30 cellular contexts compared by ENCODE assay signal in genomic region chr10:130558778-130559177, GRCh38.
"Had no signal": no experiment of that assay in that cellular context is flagged by ENCODE, and none has a peak within 500 bp of the region (broad histone marks: within the 10 kb centered on the region; RNA-seq: fewer than 3 reads in every experiment).

No MANE protein-coding gene starts in this region.

- H3K4me1 ChIP-seq: adrenal gland, Peyer's patch, SJSA1 had no signal

- H3K4me3 ChIP-seq: adrenal gland, MG63, Peyer's patch, SJSA1 had no signal

- ATAC-seq: activated CD8-positive, alpha-beta T cell treated with anti-CD3 and anti-CD28 coated beads for 36 hours; activated naive CD4-positive, alpha-beta T cell treated with anti-CD3 and anti-CD28 coated beads, Interleukin-2, amount 50 U/mL, for 72 hours; PC-3 had no signal

- H3K27ac Mint-ChIP-seq: activated CD4-positive, alpha-beta T cell treated with anti-CD3 and anti-CD28 coated beads, Interleukin-2, amount 10 ng/mL, durations not matched to agents 24 days and 14 days; activated CD8-positive, alpha-beta T cell treated with anti-CD3 and anti-CD28 coated beads for 36 hours; activated naive CD4-positive, alpha-beta T cell treated with anti-CD3 and anti-CD28 coated beads for 36 hours; activated naive CD4-positive, alpha-beta T cell treated with anti-CD3 and anti-CD28 coated beads, Interleukin-2, amount 50 U/mL, for 72 hours; activated T-cell treated with anti-CD3 and anti-CD28 coated beads, Interleukin-2, amount 50 U/mL, for 24 hours; activated T-helper 1 cell treated with anti-CD3 and anti-CD28 coated beads, Interleukin-12 subunit alpha, Interleukin-12 subunit beta, Interleukin-2, Interleukin-4 antibody, amounts not matched to agents 30 ng/mL and 10 ng/mL and 1 ng/mL, durations not matched to agents 14 hours and 24 hours and 36 hours; T-helper 1 cell treated with Interleukin-12 subunit alpha and Interleukin-12 subunit beta and Interleukin-4 antibody, amounts not matched to agents 30 μg/mL and 1 μg/mL, for 36 hours; T-helper 2 cell treated with Interferon-gamma antibody and Interleukin-4, amounts not matched to agents 5 μg/mL and 100 μg/mL, for 36 hours had no signal

- H3K4me1 Mint-ChIP-seq: activated CD4-positive, alpha-beta T cell treated with anti-CD3 and anti-CD28 coated beads, Interleukin-2, amount 10 ng/mL, durations not matched to agents 24 days and 14 days had no signal

- H3K27ac ChIP-seq: adrenal gland, Peyer's patch, SJSA1 had no signal

- DNase-seq: activated CD4-positive, alpha-beta T cell treated with anti-CD3 and anti-CD28 coated beads, Interleukin-2, amount 10 ng/mL, durations not matched to agents 24 days and 14 days; activated CD4-positive, alpha-beta T cell treated with anti-CD3 and anti-CD28 coated beads, Interleukin-2, amount 50 U/mL, for 4 hours; activated CD8-positive, alpha-beta T cell treated with anti-CD3 and anti-CD28 coated beads for 36 hours; activated gamma-delta T cell treated with Interleukin-2 at 50 U/mL for 16 hours; activated naive CD4-positive, alpha-beta T cell treated with anti-CD3 and anti-CD28 coated beads for 36 hours; activated T-cell treated with anti-CD3 and anti-CD28 coated beads, Interleukin-2, amount 50 U/mL, for 24 hours; adrenal gland; caudate nucleus; cerebellar nuclear complex; Kasumi-1; MG63; NCI-H1048; NCI-H1436; NCI-H1694; NCI-H1930; NCI-H2081 treated with DMSO at 0.1 percent for 48 hours; NCI-H345; NCI-H524 treated with DMSO at 0.1 percent for 48 hours; NK-92 treated with Interleukin-12 subunit alpha and Interleukin-12 subunit beta, amount 100 ng/mL, for 24 hours; PC-3; Peyer's patch; RPMI8226; SHP77 treated with DMSO at 0.1 percent for 48 hours; SK-N-SH had no signal

- H3K4me2 ChIP-seq: SK-N-SH had no signal

- H3K4me3 Mint-ChIP-seq: activated CD4-positive, alpha-beta T cell treated with anti-CD3 and anti-CD28 coated beads, Interleukin-2, amount 10 ng/mL, durations not matched to agents 24 days and 14 days; activated CD8-positive, alpha-beta T cell treated with anti-CD3 and anti-CD28 coated beads for 36 hours; activated naive CD4-positive, alpha-beta T cell treated with anti-CD3 and anti-CD28 coated beads for 36 hours; activated T-cell treated with anti-CD3 and anti-CD28 coated beads, Interleukin-2, amount 50 U/mL, for 24 hours; activated T-helper 1 cell treated with anti-CD3 and anti-CD28 coated beads, Interleukin-12 subunit alpha, Interleukin-12 subunit beta, Interleukin-2, Interleukin-4 antibody, amounts not matched to agents 30 ng/mL and 10 ng/mL and 1 ng/mL, durations not matched to agents 14 hours and 24 hours and 36 hours; brain; T-helper 1 cell treated with Interleukin-12 subunit alpha and Interleukin-12 subunit beta and Interleukin-4 antibody, amounts not matched to agents 30 μg/mL and 1 μg/mL, for 36 hours; T-helper 2 cell treated with Interferon-gamma antibody and Interleukin-4, amounts not matched to agents 5 μg/mL and 100 μg/mL, for 36 hours had no signal

- H3K36me3 ChIP-seq: adrenal gland, MG63, Peyer's patch, SJSA1 had no signal

- H3K27me3 ChIP-seq: adrenal gland, MG63, Peyer's patch, SJSA1 had no signal

- H3K36me3 Mint-ChIP-seq: activated naive CD4-positive, alpha-beta T cell treated with anti-CD3 and anti-CD28 coated beads, Interleukin-2, amount 50 U/mL, for 72 hours; brain had no signal

- H3K27me3 Mint-ChIP-seq: activated CD4-positive, alpha-beta T cell treated with anti-CD3 and anti-CD28 coated beads, Interleukin-2, amount 10 ng/mL, durations not matched to agents 24 days and 14 days; activated CD8-positive, alpha-beta T cell treated with anti-CD3 and anti-CD28 coated beads for 36 hours; activated T-cell treated with anti-CD3 and anti-CD28 coated beads, Interleukin-2, amount 50 U/mL, for 24 hours had no signal

- H3K9ac ChIP-seq: SK-N-SH had no signal

- H3K9me3 Mint-ChIP-seq: activated CD4-positive, alpha-beta T cell treated with anti-CD3 and anti-CD28 coated beads, Interleukin-2, amount 10 ng/mL, durations not matched to agents 24 days and 14 days; activated CD8-positive, alpha-beta T cell treated with anti-CD3 and anti-CD28 coated beads for 36 hours; activated naive CD4-positive, alpha-beta T cell treated with anti-CD3 and anti-CD28 coated beads for 36 hours; activated naive CD4-positive, alpha-beta T cell treated with anti-CD3 and anti-CD28 coated beads, Interleukin-2, amount 50 U/mL, for 72 hours; activated T-cell treated with anti-CD3 and anti-CD28 coated beads, Interleukin-2, amount 50 U/mL, for 24 hours; activated T-helper 1 cell treated with anti-CD3 and anti-CD28 coated beads, Interleukin-12 subunit alpha, Interleukin-12 subunit beta, Interleukin-2, Interleukin-4 antibody, amounts not matched to agents 30 ng/mL and 10 ng/mL and 1 ng/mL, durations not matched to agents 14 hours and 24 hours and 36 hours; T-helper 1 cell treated with Interleukin-12 subunit alpha and Interleukin-12 subunit beta and Interleukin-4 antibody, amounts not matched to agents 30 μg/mL and 1 μg/mL, for 36 hours; T-helper 2 cell treated with Interferon-gamma antibody and Interleukin-4, amounts not matched to agents 5 μg/mL and 100 μg/mL, for 36 hours had no signal

- H3K9me3 ChIP-seq: adrenal gland, MG63, Peyer's patch, SJSA1, SK-N-SH had no signal
